ENCODE assay signal across 1 cellular context in genomic region chr3:88324788-88325187, GRCh38.
TF ChIP-seq lines count a peak whose summit lies in the region.

No MANE protein-coding gene starts in this region.

TF ChIP-seq in HepG2, 621 proteins besides CTCF, POLR2A, EP300 and RAD21 (continued from another document):
- TF ChIP-seq, protein P1, sequence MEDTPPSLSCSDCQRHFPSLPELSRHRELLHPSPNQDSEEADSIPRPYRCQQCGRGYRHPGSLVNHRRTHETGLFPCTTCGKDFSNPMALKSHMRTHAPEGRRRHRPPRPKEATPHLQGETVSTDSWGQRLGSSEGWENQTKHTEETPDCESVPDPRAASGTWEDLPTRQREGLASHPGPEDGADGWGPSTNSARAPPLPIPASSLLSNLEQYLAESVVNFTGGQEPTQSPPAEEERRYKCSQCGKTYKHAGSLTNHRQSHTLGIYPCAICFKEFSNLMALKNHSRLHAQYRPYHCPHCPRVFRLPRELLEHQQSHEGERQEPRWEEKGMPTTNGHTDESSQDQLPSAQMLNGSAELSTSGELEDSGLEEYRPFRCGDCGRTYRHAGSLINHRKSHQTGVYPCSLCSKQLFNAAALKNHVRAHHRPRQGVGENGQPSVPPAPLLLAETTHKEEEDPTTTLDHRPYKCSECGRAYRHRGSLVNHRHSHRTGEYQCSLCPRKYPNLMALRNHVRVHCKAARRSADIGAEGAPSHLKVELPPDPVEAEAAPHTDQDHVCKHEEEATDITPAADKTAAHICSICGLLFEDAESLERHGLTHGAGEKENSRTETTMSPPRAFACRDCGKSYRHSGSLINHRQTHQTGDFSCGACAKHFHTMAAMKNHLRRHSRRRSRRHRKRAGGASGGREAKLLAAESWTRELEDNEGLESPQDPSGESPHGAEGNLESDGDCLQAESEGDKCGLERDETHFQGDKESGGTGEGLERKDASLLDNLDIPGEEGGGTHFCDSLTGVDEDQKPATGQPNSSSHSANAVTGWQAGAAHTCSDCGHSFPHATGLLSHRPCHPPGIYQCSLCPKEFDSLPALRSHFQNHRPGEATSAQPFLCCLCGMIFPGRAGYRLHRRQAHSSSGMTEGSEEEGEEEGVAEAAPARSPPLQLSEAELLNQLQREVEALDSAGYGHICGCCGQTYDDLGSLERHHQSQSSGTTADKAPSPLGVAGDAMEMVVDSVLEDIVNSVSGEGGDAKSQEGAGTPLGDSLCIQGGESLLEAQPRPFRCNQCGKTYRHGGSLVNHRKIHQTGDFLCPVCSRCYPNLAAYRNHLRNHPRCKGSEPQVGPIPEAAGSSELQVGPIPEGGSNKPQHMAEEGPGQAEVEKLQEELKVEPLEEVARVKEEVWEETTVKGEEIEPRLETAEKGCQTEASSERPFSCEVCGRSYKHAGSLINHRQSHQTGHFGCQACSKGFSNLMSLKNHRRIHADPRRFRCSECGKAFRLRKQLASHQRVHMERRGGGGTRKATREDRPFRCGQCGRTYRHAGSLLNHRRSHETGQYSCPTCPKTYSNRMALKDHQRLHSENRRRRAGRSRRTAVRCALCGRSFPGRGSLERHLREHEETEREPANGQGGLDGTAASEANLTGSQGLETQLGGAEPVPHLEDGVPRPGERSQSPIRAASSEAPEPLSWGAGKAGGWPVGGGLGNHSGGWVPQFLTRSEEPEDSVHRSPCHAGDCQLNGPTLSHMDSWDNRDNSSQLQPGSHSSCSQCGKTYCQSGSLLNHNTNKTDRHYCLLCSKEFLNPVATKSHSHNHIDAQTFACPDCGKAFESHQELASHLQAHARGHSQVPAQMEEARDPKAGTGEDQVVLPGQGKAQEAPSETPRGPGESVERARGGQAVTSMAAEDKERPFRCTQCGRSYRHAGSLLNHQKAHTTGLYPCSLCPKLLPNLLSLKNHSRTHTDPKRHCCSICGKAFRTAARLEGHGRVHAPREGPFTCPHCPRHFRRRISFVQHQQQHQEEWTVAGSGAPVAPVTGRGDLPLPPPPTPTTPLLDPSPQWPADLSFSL (CRISPR knock-in tag; IDR thresholded peaks at IDR 0.05), result no peak
- TF ChIP-seq ZNF367 (CRISPR knock-in tag; IDR thresholded peaks at IDR 0.05; ENCODE audit: borderline replicate concordance), result no peak
- TF ChIP-seq ZNF17 (CRISPR knock-in tag; IDR thresholded peaks at IDR 0.05), result no peak
- no peak for TF ChIP-seq MAFG (CRISPR knock-in tag; IDR thresholded peaks at IDR 0.05)
- TF ChIP-seq ZNF460 (CRISPR knock-in tag; IDR thresholded peaks at IDR 0.05; ENCODE audit: borderline replicate concordance), result no peak
- no peak for TF ChIP-seq IRF2 (CRISPR knock-in tag; IDR thresholded peaks at IDR 0.05)
- TF ChIP-seq, protein P2, sequence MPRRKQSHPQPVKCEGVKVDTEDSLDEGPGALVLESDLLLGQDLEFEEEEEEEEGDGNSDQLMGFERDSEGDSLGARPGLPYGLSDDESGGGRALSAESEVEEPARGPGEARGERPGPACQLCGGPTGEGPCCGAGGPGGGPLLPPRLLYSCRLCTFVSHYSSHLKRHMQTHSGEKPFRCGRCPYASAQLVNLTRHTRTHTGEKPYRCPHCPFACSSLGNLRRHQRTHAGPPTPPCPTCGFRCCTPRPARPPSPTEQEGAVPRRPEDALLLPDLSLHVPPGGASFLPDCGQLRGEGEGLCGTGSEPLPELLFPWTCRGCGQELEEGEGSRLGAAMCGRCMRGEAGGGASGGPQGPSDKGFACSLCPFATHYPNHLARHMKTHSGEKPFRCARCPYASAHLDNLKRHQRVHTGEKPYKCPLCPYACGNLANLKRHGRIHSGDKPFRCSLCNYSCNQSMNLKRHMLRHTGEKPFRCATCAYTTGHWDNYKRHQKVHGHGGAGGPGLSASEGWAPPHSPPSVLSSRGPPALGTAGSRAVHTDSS (CRISPR knock-in tag; conservative IDR thresholded peaks at IDR 0.05), result no peak
- no peak for TF ChIP-seq JUN (CRISPR knock-in tag; IDR thresholded peaks at IDR 0.05)
- TF ChIP-seq SIX1 (CRISPR knock-in tag; IDR thresholded peaks at IDR 0.05; ENCODE audit: borderline replicate concordance), result no peak
- TF ChIP-seq NCOA5 (CRISPR knock-in tag; IDR thresholded peaks at IDR 0.05), result no peak
- no peak for TF ChIP-seq RBM39 (IDR thresholded peaks at IDR 0.05; ENCODE audit: low read depth, low read length, poor library complexity, severe bottlenecking)
- TF ChIP-seq SRSF9 (IDR thresholded peaks at IDR 0.05; ENCODE audit: borderline replicate concordance, insufficient read depth, low read depth, low read length, poor library complexity, severe bottlenecking), result no peak
- no peak for TF ChIP-seq MIER3 (CRISPR knock-in tag; IDR thresholded peaks at IDR 0.05; ENCODE audit: borderline replicate concordance)
